9 cellular contexts compared by ENCODE assay signal in genomic region chr7:55509322-55509721, GRCh38.
A peak's percentile ranks its signal among the peaks of the same experiment; 100 is the strongest.
DNase-seq lines count a peak whose midpoint lies in the region; ATAC-seq, FAIRE-seq and TF ChIP-seq lines count a peak whose summit lies in the region.
"Had no signal": no experiment of that assay in that cellular context is flagged by ENCODE, and none has a peak within 500 bp of the region (broad histone marks: within the 10 kb centered on the region; RNA-seq: fewer than 3 reads in every experiment).

No MANE protein-coding gene starts in this region.

- no peaks in the 10 kb centered on the region; the same call in 1 of the 2 replicates for H4K20me1 ChIP-seq in GM12878 (ENCODE audit: control insufficient read depth, insufficient read depth)

- H3K79me2 ChIP-seq in GM12878 (ENCODE audit: control insufficient read depth, insufficient read depth, low read length) = peaks cover 85% of the 10 kb centered on the region

- ATAC-seq in left ventricle myocardium superior (peak; percentile 52), right cardiac atrium (no peak), HG03039 (IDR thresholded peaks at IDR 0.05; ENCODE audit: unreplicated experiment) (peak; percentile 6), GM12878 (peak; percentile 46)
- ATAC-seq in stimulated activated memory B cell treated with anti-CD40 and anti-IgM and Interleukin-4, amounts not matched to agents 10 μg/mL and 1 μg/mL and 100 μg/mL, for 72 hours = peak; percentile 31

- H2AFZ ChIP-seq in GM12878 (ENCODE audit: control insufficient read depth, low read depth, low read length) = no peak overlapping the region

- RAD21 ChIA-PET in GM12878 (lab: Charles Lee; ENCODE audit: unreplicated experiment) = interaction anchor here (0.7 to 4.1 kb wide), 14 partner anchors 8 to 228 kb away, joined by 3 to 64 read pairs (median 6); no protein-coding TSS in a partner anchor

- FAIRE-seq in GM12878 (lab: Jason Lieb, UNC) = no peak

- H3K4me1 Mint-ChIP-seq in stimulated activated memory B cell treated with anti-CD40 and anti-IgM and Interleukin-4, amounts not matched to agents 10 μg/mL and 1 μg/mL and 100 μg/mL, for 72 hours = peaks cover 86% of the 10 kb centered on the region

- H3K4me2 ChIP-seq in GM12878 (ENCODE audit: control insufficient read depth, insufficient read depth) = peak overlapping the region; percentile 44

- H3K9ac ChIP-seq in GM12878 (ENCODE audit: control insufficient read depth, insufficient read depth, low read length) = no peak overlapping the region

- H3K27me3 Mint-ChIP-seq in stimulated activated memory B cell treated with anti-CD40 and anti-IgM and Interleukin-4, amounts not matched to agents 10 μg/mL and 1 μg/mL and 100 μg/mL, for 72 hours = no peaks in the 10 kb centered on the region

- H3K9me3 ChIP-seq in right cardiac atrium (ENCODE audit: control insufficient read depth, low read length) = no peaks in the 10 kb centered on the region
- no peaks in the 10 kb centered on the region for H3K9me3 ChIP-seq in GM12878 (replicated peaks; ENCODE audit: control insufficient read depth, insufficient read depth, low read length)

- H3K27me3 ChIP-seq in right cardiac atrium (ENCODE audit: control insufficient read depth, insufficient read depth) (no peaks in the 10 kb centered on the region), GM12878 (replicated peaks in 1 of 2; ENCODE audit: control insufficient read depth in 2 of 2, insufficient read depth in 2 of 2, low read length in 1 of 2) (no peaks in the 10 kb centered on the region)

- H3K36me3 Mint-ChIP-seq in stimulated activated memory B cell treated with anti-CD40 and anti-IgM and Interleukin-4, amounts not matched to agents 10 μg/mL and 1 μg/mL and 100 μg/mL, for 72 hours = peaks cover 77% of the 10 kb centered on the region

- no peak overlapping the region for H3K4me3 Mint-ChIP-seq in stimulated activated memory B cell treated with anti-CD40 and anti-IgM and Interleukin-4, amounts not matched to agents 10 μg/mL and 1 μg/mL and 100 μg/mL, for 72 hours

- in situ Hi-C loops in GM12878 (cut with MboI) = no loop called here

- 63% methylated on average over 1 of the region's 1 CpG for WGBS in right cardiac atrium
- 0% methylated on average over 1 of the region's 1 CpG for WGBS in GM12878 (ENCODE audit: insufficient coverage, insufficient replicate concordance, low lambda C conversion rate, missing lambda C conversion rate)

- TF ChIP-seq RAD21 in GM12878 (IDR thresholded peaks at IDR 0.05; ENCODE audit: insufficient read depth, low read depth, low read length) = no peak

- H3K4me1 ChIP-seq in right cardiac atrium (ENCODE audit: control insufficient read depth, insufficient read depth, low read length) (no peaks in the 10 kb centered on the region), GM12878 (ENCODE audit: control insufficient read depth, insufficient read depth, low read length) (peaks cover 75% of the 10 kb centered on the region)

- no peaks in the 10 kb centered on the region for H3K9me3 Mint-ChIP-seq in stimulated activated memory B cell treated with anti-CD40 and anti-IgM and Interleukin-4, amounts not matched to agents 10 μg/mL and 1 μg/mL and 100 μg/mL, for 72 hours

- no TSS peak for BruUV-seq in GM12878 (replicated peaks; lab: Mats Ljungman, UMichigan)

- H3K27ac ChIP-seq in right cardiac atrium (ENCODE audit: low read length) (no peak overlapping the region), GM12878 (ENCODE audit: control insufficient read depth, insufficient read depth) (peak overlapping the region; percentile 51)

- TF ChIP-seq EP300 in GM12878 (IDR thresholded peaks at IDR 0.05; ENCODE audit: borderline replicate concordance in 1 of 2, control insufficient read depth in 1 of 2, low read depth in 2 of 2, low read length in 2 of 2) = no peak

- TF ChIP-seq POLR2A in GM12878 (IDR thresholded peaks at IDR 0.05; ENCODE audit: low read depth, low read length) = no peak

- SMC1A ChIA-PET in GM12878 (lab: Charles Lee; ENCODE audit: uncharacterized antibody, unreplicated experiment) = interaction anchor here (0.8 to 21.7 kb wide), 29 partner anchors 9 to 229 kb away, joined by 3 to 354 read pairs (median 4); partner anchors contain the start of gene VOPP1

- CTCF ChIA-PET in GM12878 (lab: Yijun Ruan, JAX) = interaction anchor here (0.6 to 2.1 kb wide), 19 partner anchors 8 to 201 kb away, joined by 3 to 15 read pairs (median 4); no protein-coding TSS in a partner anchor

- TF ChIP-seq CTCF in GM12878 (IDR thresholded peaks at IDR 0.05 in 2 of 3, conservative IDR thresholded peaks at IDR 0.05 in 1 of 3; ENCODE audit: control insufficient read depth in 2 of 3, extremely low read depth in 1 of 3, insufficient read depth in 1 of 3, low read depth in 3 of 3, low read length in 3 of 3) = peak in 1 of 3 experiments; percentile 12; a peak in 1 of 6 replicates

- peak overlapping the region; percentile 96 for H3K27ac Mint-ChIP-seq in stimulated activated memory B cell treated with anti-CD40 and anti-IgM and Interleukin-4, amounts not matched to agents 10 μg/mL and 1 μg/mL and 100 μg/mL, for 72 hours

- DNase-seq in left ventricle myocardium superior (no peak), right cardiac atrium (no peak), GM12878 (ENCODE audit: low read depth, low spot score) (no peak), posterior vena cava (ENCODE audit: low spot score) (no peak), D341Med (ENCODE audit: low spot score) (no peak), HPDE6-E6E7 (ENCODE audit: extremely low spot score) (no peak)
- DNase-seq: activated CD4-positive, CD25-positive, alpha-beta regulatory T cell treated with anti-CD3 and anti-CD28 coated beads, Interleukin-2, amount 50 U/mL, for 72 hours had no signal

- POLR2A ChIA-PET in GM12878 (lab: Charles Lee) = interaction anchor here (0.6 to 2.8 kb wide), 5 partner anchors 8 to 58 kb away, joined by 3 to 16 read pairs (median 4); no protein-coding TSS in a partner anchor

- H3K36me3 ChIP-seq in GM12878 (ENCODE audit: control insufficient read depth in 2 of 2, insufficient read depth in 2 of 2, low read length in 1 of 2) = peaks cover 13 to 15% of the 10 kb centered on the region in 2 experiments; a peak in 3 of 4 replicates

- H3K4me3 ChIP-seq in right cardiac atrium (ENCODE audit: low read length) = no peak overlapping the region
- H3K4me3 ChIP-seq in GM12878 = no peak overlapping the region

- intact Hi-C loops in left ventricle myocardium superior (cut with micrococcal nuclease) = no loop called here
- intact Hi-C loops in right cardiac atrium (cut with DNase I) = no loop called here
- intact Hi-C loops in GM12878 (cut with micrococcal nuclease; ENCODE audit: unreplicated experiment) = no loop called here
- intact Hi-C loops in posterior vena cava (cut with DNase I) = no loop called here

TF ChIP-seq in GM12878, 131 proteins besides CTCF, POLR2A, EP300 and RAD21 (continues in another document):
- TF ChIP-seq ZNF687 (IDR thresholded peaks at IDR 0.05) = no peak
- TF ChIP-seq, protein P1, sequence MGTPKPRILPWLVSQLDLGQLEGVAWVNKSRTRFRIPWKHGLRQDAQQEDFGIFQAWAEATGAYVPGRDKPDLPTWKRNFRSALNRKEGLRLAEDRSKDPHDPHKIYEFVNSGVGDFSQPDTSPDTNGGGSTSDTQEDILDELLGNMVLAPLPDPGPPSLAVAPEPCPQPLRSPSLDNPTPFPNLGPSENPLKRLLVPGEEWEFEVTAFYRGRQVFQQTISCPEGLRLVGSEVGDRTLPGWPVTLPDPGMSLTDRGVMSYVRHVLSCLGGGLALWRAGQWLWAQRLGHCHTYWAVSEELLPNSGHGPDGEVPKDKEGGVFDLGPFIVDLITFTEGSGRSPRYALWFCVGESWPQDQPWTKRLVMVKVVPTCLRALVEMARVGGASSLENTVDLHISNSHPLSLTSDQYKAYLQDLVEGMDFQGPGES (IDR thresholded peaks at IDR 0.05) = no peak
- no peak for TF ChIP-seq MXI1 (IDR thresholded peaks at IDR 0.05; ENCODE audit: low read depth, low read length)
- TF ChIP-seq MYB (IDR thresholded peaks at IDR 0.05; ENCODE audit: borderline replicate concordance, low read depth, low read length) = no peak
- no peak for TF ChIP-seq SUPT20H (IDR thresholded peaks at IDR 0.05; ENCODE audit: borderline replicate concordance, control insufficient read depth, low read depth, low read length)
- TF ChIP-seq HDGF (IDR thresholded peaks at IDR 0.05) = no peak
- no peak for TF ChIP-seq ESRRA (IDR thresholded peaks at IDR 0.05; ENCODE audit: low read length)
- TF ChIP-seq ZNF384 (IDR thresholded peaks at IDR 0.05; ENCODE audit: borderline replicate concordance, low read depth, low read length) = no peak
- TF ChIP-seq IKZF1 (conservative IDR thresholded peaks at IDR 0.05) = no peak
- TF ChIP-seq ATF3 (IDR thresholded peaks at IDR 0.05; ENCODE audit: borderline replicate concordance, extremely low read depth, low read depth, low read length) = no peak

Comparison
In these comparisons a context has a peak if more than half of its experiments do, and no peak if none do; other contexts are left out.
1. ATAC-seq: peak in left ventricle myocardium superior (single experiment), HG03039 (single experiment), GM12878 (single experiment) and stimulated activated memory B cell treated with anti-CD40 and anti-IgM and Interleukin-4, amounts not matched to agents 10 μg/mL and 1 μg/mL and 100 μg/mL, for 72 hours (single experiment); none in right cardiac atrium (0 of 2).